Comparison of ENCODE assay signal across 8 cellular contexts in the genomic region with DNA sequence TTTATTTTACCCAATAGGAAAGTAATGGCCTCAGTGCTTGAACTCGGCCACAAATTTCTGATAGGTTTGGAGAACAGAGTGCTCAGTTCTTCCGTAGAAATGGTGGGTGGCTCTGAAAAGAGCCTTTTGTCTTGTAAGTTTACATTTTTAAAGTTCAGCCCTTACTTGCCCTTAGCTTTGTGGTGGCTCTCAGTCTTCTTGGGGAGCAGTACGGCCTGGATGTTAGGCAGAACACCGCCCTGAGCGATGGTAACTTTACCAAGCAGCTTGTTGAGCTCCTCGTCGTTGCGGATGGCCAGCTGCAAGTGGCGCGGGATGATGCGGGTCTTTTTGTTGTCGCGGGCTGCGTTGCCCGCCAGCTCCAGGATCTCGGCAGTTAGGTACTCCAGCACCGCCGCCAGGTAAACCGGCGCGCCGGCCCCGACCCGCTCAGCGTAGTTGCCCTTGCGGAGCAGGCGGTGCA. TPM values are rescaled to one million over a fixed set of nuclear protein-coding genes. Genes with fewer than 3 reads are reported as not detected.
DNase-seq lines count a peak whose midpoint lies in the region; ATAC-seq, FAIRE-seq and TF ChIP-seq lines count a peak whose summit lies in the region.

No MANE protein-coding gene starts in this region.

- H3K9me3 ChIP-seq in HAP-1: no peaks in the 10 kb centered on the region
- no peaks in the 10 kb centered on the region for H3K9me3 ChIP-seq in SJSA1 (replicated peaks)
- no peaks in the 10 kb centered on the region for H3K9me3 ChIP-seq in small intestine (ENCODE audit: control insufficient read depth, low read depth)

- H3K36me3 ChIP-seq in HAP-1 (replicated peaks): no peaks in the 10 kb centered on the region; the same call in 1 of the 2 replicates
- no peaks in the 10 kb centered on the region for H3K36me3 ChIP-seq in SJSA1
- H3K36me3 ChIP-seq in small intestine (ENCODE audit: control insufficient read depth in 2 of 2, insufficient read depth in 2 of 2, low read length in 2 of 2): no peaks in the 10 kb centered on the region

- peaks cover 26% of the 10 kb centered on the region for H3K4me1 ChIP-seq in HAP-1
- H3K4me1 ChIP-seq in SJSA1 (replicated peaks): peaks cover 22% of the 10 kb centered on the region
- peaks cover 0 to 3% of the 10 kb centered on the region in 2 donors for H3K4me1 ChIP-seq in small intestine (ENCODE audit: control insufficient read depth in 2 of 2, insufficient read depth in 1 of 2, low read depth in 1 of 2, low read length in 1 of 2)

- 1 to 3% (median 1%) methylated on average over 27 of the region's 27 CpGs for WGBS in small intestine, 3 donors

- H3K27ac ChIP-seq in SJSA1 (peak overlapping the region; percentile 59), small intestine (ENCODE audit: low read depth in 1 of 2, low read length in 1 of 2) (peak overlapping the region; percentile 86 to 98)

- TF ChIP-seq CTCF in foreskin fibroblast (IDR thresholded peaks at IDR 0.05; ENCODE audit: low read depth, low read length): no peak

- DNase-seq in HAP-1 (ENCODE audit: low spot score in 2 of 2): no peak
- no peak for DNase-seq in SJSA1 (ENCODE audit: low read depth in 1 of 2, low spot score in 2 of 2)
- DNase-seq in foreskin fibroblast: no peak
- no peak for DNase-seq in small intestine
- DNase-seq in NCI-H1436 (lab: John Stamatoyannopoulos, UW): no peak

- in situ Hi-C loops in HAP-1 (cut with MboI; ENCODE audit: low sequenced_read_pairs): loop anchor here (5.0 kb wide), 2 partner anchors 55 to 735 kb away; a partner anchor contains a TSS

- ATAC-seq in HG02885 (IDR thresholded peaks at IDR 0.05; ENCODE audit: poor library complexity, unreplicated experiment) (no peak), GM18868 (IDR thresholded peaks at IDR 0.05; ENCODE audit: unreplicated experiment) (no peak), GM21515 (IDR thresholded peaks at IDR 0.05; ENCODE audit: unreplicated experiment) (no peak)

- FAIRE-seq in small intestine (lab: Jason Lieb, UNC): no peak

- H3K27me3 ChIP-seq in HAP-1 (ENCODE audit: low read depth) (no peaks in the 10 kb centered on the region), SJSA1 (replicated peaks) (no peaks in the 10 kb centered on the region), small intestine (ENCODE audit: control insufficient read depth in 2 of 2, insufficient read depth in 2 of 2, low read length in 2 of 2) (no peaks in the 10 kb centered on the region)

- peak overlapping the region; percentile 63 for H3K4me3 ChIP-seq in HAP-1
- peak overlapping the region; percentile 55 for H3K4me3 ChIP-seq in SJSA1
- peak overlapping the region; percentile 90 to 91 for H3K4me3 ChIP-seq in foreskin fibroblast (ENCODE audit: low read depth in 1 of 2, low read length in 2 of 2)
- peak overlapping the region; percentile 59 to 64 for H3K4me3 ChIP-seq in small intestine (ENCODE audit: low read depth in 1 of 2, low read length in 2 of 2)

RNA-seq across cellular contexts. Expression of a gene that starts 19.6 kb away (rescaled TPM):
- total RNA-seq in SJSA1 (2014; rRNA removed; shearing (Covaris generic)): not detected in 2 replicates
- polyA plus RNA-seq in small intestine: not detected
